Comparison of ENCODE assay signal across 2 cellular contexts in genomic region chr10:45415062-45415461, GRCh38. TPM values are rescaled to one million over a fixed set of nuclear protein-coding genes. Genes with fewer than 3 reads are reported as not detected.
"Had no signal": no experiment of that assay in that cellular context is flagged by ENCODE, and none has a peak within 500 bp of the region (broad histone marks: within the 10 kb centered on the region; RNA-seq: fewer than 3 reads in every experiment).

No MANE protein-coding gene starts in this region.

RNA-seq across cellular contexts. Expression of gene ALOX5, which starts 41.0 kb away (rescaled TPM):
- total RNA-seq: GM23248, HFFc6 had no signal
- polyA plus RNA-seq: GM23248 had no signal
